1 cellular context compared by ENCODE assay signal in genomic region chr7:154676033-154676421, GRCh38.
TF ChIP-seq lines count a peak whose summit lies in the region.
"Not testable (repeated sequence)": the region's sequence is repeated elsewhere in the genome, so short reads cannot be mapped to it uniquely, and the experiment has no call there.

No MANE protein-coding gene starts in this region.

TF ChIP-seq in K562, 482 proteins besides CTCF, POLR2A, EP300 and RAD21 (continued from another document and continues in another):
- TF ChIP-seq ZNF584 (CRISPR knock-in tag; IDR thresholded peaks at IDR 0.05; ENCODE audit: low read depth) (0 out of 2 replicates have a peak, but pooled peaks have one; percentile 61), BACH1 (tag; IDR thresholded peaks at IDR 0.05) (0 out of 2 replicates have a peak, but pooled peaks have one; percentile 54), USF1 (CRISPR knock-in tag; IDR thresholded peaks at IDR 0.05) (peak; percentile 92), MYC (IDR thresholded peaks at IDR 0.05; ENCODE audit: low read depth, low read length) (peak; percentile 17; the same call in 1 of the 2 replicates), AFF4 (CRISPR knock-in tag; IDR thresholded peaks at IDR 0.05) (0 out of 2 replicates have a peak, but pooled peaks have one; percentile 21), TCF7 (IDR thresholded peaks at IDR 0.05; ENCODE audit: borderline replicate concordance) (0 out of 2 replicates have a peak, but pooled peaks have one; percentile 28), SIN3A (IDR thresholded peaks at IDR 0.05; ENCODE audit: borderline replicate concordance in 2 of 2, control insufficient read depth in 1 of 2, low read depth in 2 of 2, low read length in 2 of 2) (peak in 1 of 2 experiments; percentile 39; a peak in 1 of 4 replicates), ZNF589 (CRISPR knock-in tag; IDR thresholded peaks at IDR 0.05; ENCODE audit: low read depth) (peak; percentile 86), NR2C2 (tag; IDR thresholded peaks at IDR 0.05) (peak; percentile 18; the same call in 1 of the 2 replicates), RAD51 (IDR thresholded peaks at IDR 0.05; ENCODE audit: borderline replicate concordance, low read depth) (0 out of 2 replicates have a peak, but pooled peaks have one; percentile 7), SIX5 (IDR thresholded peaks at IDR 0.05; ENCODE audit: borderline replicate concordance in 1 of 2, insufficient read depth in 1 of 2, low read depth in 1 of 2, low read length in 2 of 2) (0 out of 4 replicates have a peak, but pooled peaks of 1 of the 2 experiments have one; percentile 12), FOXP4 (CRISPR knock-in tag; IDR thresholded peaks at IDR 0.05; ENCODE audit: borderline replicate concordance) (peak; percentile 6; the same call in 1 of the 2 replicates), KAT7 (CRISPR knock-in tag; IDR thresholded peaks at IDR 0.05; ENCODE audit: borderline replicate concordance) (peak; percentile 47; the same call in 1 of the 2 replicates), TRIM24 (IDR thresholded peaks at IDR 0.05) (peak; percentile 35 to 63; a peak in 3 of 4 replicates), ZNF175 (CRISPR knock-in tag; IDR thresholded peaks at IDR 0.05; ENCODE audit: low read depth) (peak; percentile 57; the same call in 1 of the 2 replicates), TEAD4 (IDR thresholded peaks at IDR 0.05; ENCODE audit: low read length) (peak; percentile 52), ZNF395 (CRISPR knock-in tag; IDR thresholded peaks at IDR 0.05) (peak; percentile 83; the same call in 1 of the 2 replicates), CCNT2 (IDR thresholded peaks at IDR 0.05; ENCODE audit: borderline replicate concordance, extremely low read depth, insufficient read length, low read depth, low read length) (peak; percentile 18), NFIC (IDR thresholded peaks at IDR 0.05) (peak; percentile 29), HMGN3 (IDR thresholded peaks at IDR 0.05; ENCODE audit: borderline replicate concordance, extremely low read depth, insufficient read length, low read depth, low read length) (peak; percentile 53), TCF3 (CRISPR knock-in tag; IDR thresholded peaks at IDR 0.05) (peak; percentile 72), KLF16 (IDR thresholded peaks at IDR 0.05) (peak; percentile 62; the same call in 1 of the 2 replicates)
- TF ChIP-seq MYC (CRISPR knock-in tag; IDR thresholded peaks at IDR 0.05; ENCODE audit: borderline replicate concordance, low read depth); NR2C2 (CRISPR knock-in tag; IDR thresholded peaks at IDR 0.05); TEAD4 (CRISPR knock-in tag; IDR thresholded peaks at IDR 0.05; ENCODE audit: borderline replicate concordance): not testable (repeated sequence)
- TF ChIP-seq, protein P1, sequence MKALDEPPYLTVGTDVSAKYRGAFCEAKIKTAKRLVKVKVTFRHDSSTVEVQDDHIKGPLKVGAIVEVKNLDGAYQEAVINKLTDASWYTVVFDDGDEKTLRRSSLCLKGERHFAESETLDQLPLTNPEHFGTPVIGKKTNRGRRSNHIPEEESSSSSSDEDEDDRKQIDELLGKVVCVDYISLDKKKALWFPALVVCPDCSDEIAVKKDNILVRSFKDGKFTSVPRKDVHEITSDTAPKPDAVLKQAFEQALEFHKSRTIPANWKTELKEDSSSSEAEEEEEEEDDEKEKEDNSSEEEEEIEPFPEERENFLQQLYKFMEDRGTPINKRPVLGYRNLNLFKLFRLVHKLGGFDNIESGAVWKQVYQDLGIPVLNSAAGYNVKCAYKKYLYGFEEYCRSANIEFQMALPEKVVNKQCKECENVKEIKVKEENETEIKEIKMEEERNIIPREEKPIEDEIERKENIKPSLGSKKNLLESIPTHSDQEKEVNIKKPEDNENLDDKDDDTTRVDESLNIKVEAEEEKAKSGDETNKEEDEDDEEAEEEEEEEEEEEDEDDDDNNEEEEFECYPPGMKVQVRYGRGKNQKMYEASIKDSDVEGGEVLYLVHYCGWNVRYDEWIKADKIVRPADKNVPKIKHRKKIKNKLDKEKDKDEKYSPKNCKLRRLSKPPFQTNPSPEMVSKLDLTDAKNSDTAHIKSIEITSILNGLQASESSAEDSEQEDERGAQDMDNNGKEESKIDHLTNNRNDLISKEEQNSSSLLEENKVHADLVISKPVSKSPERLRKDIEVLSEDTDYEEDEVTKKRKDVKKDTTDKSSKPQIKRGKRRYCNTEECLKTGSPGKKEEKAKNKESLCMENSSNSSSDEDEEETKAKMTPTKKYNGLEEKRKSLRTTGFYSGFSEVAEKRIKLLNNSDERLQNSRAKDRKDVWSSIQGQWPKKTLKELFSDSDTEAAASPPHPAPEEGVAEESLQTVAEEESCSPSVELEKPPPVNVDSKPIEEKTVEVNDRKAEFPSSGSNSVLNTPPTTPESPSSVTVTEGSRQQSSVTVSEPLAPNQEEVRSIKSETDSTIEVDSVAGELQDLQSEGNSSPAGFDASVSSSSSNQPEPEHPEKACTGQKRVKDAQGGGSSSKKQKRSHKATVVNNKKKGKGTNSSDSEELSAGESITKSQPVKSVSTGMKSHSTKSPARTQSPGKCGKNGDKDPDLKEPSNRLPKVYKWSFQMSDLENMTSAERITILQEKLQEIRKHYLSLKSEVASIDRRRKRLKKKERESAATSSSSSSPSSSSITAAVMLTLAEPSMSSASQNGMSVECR (CRISPR knock-in tag; IDR thresholded peaks at IDR 0.05), result peak; percentile 84
- TF ChIP-seq, protein P2, sequence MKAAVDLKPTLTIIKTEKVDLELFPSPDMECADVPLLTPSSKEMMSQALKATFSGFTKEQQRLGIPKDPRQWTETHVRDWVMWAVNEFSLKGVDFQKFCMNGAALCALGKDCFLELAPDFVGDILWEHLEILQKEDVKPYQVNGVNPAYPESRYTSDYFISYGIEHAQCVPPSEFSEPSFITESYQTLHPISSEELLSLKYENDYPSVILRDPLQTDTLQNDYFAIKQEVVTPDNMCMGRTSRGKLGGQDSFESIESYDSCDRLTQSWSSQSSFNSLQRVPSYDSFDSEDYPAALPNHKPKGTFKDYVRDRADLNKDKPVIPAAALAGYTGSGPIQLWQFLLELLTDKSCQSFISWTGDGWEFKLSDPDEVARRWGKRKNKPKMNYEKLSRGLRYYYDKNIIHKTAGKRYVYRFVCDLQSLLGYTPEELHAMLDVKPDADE (conservative IDR thresholded peaks at IDR 0.05; ENCODE audit: control insufficient read depth, low read depth, low read length), result 0 out of 2 replicates have a peak, but pooled peaks have one; percentile 57
- TF ChIP-seq, protein P3, sequence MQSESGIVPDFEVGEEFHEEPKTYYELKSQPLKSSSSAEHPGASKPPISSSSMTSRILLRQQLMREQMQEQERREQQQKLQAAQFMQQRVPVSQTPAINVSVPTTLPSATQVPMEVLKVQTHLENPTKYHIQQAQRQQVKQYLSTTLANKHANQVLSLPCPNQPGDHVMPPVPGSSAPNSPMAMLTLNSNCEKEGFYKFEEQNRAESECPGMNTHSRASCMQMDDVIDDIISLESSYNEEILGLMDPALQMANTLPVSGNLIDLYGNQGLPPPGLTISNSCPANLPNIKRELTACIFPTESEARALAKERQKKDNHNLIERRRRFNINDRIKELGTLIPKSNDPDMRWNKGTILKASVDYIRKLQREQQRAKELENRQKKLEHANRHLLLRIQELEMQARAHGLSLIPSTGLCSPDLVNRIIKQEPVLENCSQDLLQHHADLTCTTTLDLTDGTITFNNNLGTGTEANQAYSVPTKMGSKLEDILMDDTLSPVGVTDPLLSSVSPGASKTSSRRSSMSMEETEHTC (IDR thresholded peaks at IDR 0.05), result peak; percentile 53
- TF ChIP-seq, protein P4, sequence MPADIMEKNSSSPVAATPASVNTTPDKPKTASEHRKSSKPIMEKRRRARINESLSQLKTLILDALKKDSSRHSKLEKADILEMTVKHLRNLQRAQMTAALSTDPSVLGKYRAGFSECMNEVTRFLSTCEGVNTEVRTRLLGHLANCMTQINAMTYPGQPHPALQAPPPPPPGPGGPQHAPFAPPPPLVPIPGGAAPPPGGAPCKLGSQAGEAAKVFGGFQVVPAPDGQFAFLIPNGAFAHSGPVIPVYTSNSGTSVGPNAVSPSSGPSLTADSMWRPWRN (IDR thresholded peaks at IDR 0.05; ENCODE audit: low read depth), result peak; percentile 14; the same call in 1 of the 2 replicates
- TF ChIP-seq, protein P5, sequence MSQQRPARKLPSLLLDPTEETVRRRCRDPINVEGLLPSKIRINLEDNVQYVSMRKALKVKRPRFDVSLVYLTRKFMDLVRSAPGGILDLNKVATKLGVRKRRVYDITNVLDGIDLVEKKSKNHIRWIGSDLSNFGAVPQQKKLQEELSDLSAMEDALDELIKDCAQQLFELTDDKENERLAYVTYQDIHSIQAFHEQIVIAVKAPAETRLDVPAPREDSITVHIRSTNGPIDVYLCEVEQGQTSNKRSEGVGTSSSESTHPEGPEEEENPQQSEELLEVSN (IDR thresholded peaks at IDR 0.05; ENCODE audit: borderline replicate concordance in 1 of 2, extremely low read depth in 1 of 2, insufficient read depth in 1 of 2, insufficient read length in 1 of 2, low read depth in 1 of 2, low read length in 1 of 2, poor library complexity in 1 of 2, severe bottlenecking in 1 of 2), result peak in 1 of 2 experiments; percentile 66
- TF ChIP-seq, protein P6, sequence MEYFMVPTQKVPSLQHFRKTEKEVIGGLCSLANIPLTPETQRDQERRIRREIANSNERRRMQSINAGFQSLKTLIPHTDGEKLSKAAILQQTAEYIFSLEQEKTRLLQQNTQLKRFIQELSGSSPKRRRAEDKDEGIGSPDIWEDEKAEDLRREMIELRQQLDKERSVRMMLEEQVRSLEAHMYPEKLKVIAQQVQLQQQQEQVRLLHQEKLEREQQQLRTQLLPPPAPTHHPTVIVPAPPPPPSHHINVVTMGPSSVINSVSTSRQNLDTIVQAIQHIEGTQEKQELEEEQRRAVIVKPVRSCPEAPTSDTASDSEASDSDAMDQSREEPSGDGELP (CRISPR knock-in tag; IDR thresholded peaks at IDR 0.05; ENCODE audit: borderline replicate concordance), result peak; percentile 93
- TF ChIP-seq, protein P7, sequence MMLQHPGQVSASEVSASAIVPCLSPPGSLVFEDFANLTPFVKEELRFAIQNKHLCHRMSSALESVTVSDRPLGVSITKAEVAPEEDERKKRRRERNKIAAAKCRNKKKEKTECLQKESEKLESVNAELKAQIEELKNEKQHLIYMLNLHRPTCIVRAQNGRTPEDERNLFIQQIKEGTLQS (IDR thresholded peaks at IDR 0.05), result not testable (repeated sequence)
- TF ChIP-seq, protein P7 (CRISPR knock-in tag; conservative IDR thresholded peaks at IDR 0.05), result 0 out of 2 replicates have a peak, but pooled peaks have one; percentile 9
